Comparison of ENCODE assay signal across 18 cellular contexts in genomic region chr1:247647864-247648263, GRCh38. TPM values are rescaled to one million over a fixed set of nuclear protein-coding genes. Genes with fewer than 3 reads are reported as not detected.
DNase-seq lines count a peak whose midpoint lies in the region; ATAC-seq and TF ChIP-seq lines count a peak whose summit lies in the region.
"Had no signal": no experiment of that assay in that cellular context is flagged by ENCODE, and none has a peak within 500 bp of the region (broad histone marks: within the 10 kb centered on the region; RNA-seq: fewer than 3 reads in every experiment).

No MANE protein-coding gene starts in this region.

- ATAC-seq in body of pancreas (peak; percentile 27), GM19395 (IDR thresholded peaks at IDR 0.05; ENCODE audit: unreplicated experiment) (no peak), GM19452 (IDR thresholded peaks at IDR 0.05; ENCODE audit: unreplicated experiment) (no peak)
- ATAC-seq: lower lobe of right lung; natural killer cell; psoas muscle; stimulated activated naive CD8-positive, alpha-beta T cell treated with anti-CD3 and anti-CD28 coated beads, Interleukin-15, amount 100 ng/mL, for 72 hours had no signal

- H3K36me3 ChIP-seq in body of pancreas (replicated peaks in 1 of 2; ENCODE audit: insufficient read depth in 1 of 2, low read depth in 2 of 2): no peaks in the 10 kb centered on the region
- H3K36me3 ChIP-seq: lower lobe of right lung had no signal

- no peaks in the 10 kb centered on the region for H3K4me1 ChIP-seq in body of pancreas
- H3K4me1 ChIP-seq: lower lobe of right lung, psoas muscle had no signal

- intact Hi-C loops in body of pancreas (cut with DNase I): no loop called here
- intact Hi-C loops in posterior cingulate gyrus (cut with DNase I): no loop called here

- no peaks in the 10 kb centered on the region for H3K9me3 ChIP-seq in body of pancreas
- H3K9me3 ChIP-seq: lower lobe of right lung, psoas muscle had no signal

- no peak overlapping the region for H3K27ac ChIP-seq in body of pancreas
- H3K27ac ChIP-seq: lower lobe of right lung, PC-9, psoas muscle had no signal

- no peak for TF ChIP-seq POLR2A in body of pancreas (IDR thresholded peaks at IDR 0.05)

- DNase-seq in COR-L47 (lab: John Stamatoyannopoulos, UW) (peak; percentile 44), LoVo (ENCODE audit: low spot score) (peak; percentile 22), body of pancreas (peak; percentile 30 to 53 (median 40)), mucosa of gallbladder (ENCODE audit: low spot score) (peak; percentile 19), posterior cingulate gyrus (no peak)
- DNase-seq: activated CD4-positive, alpha-beta memory T cell treated with anti-CD3 and anti-CD28 coated beads, Interleukin-2, amount 10 ng/mL, durations not matched to agents 7 days and 5 days; foreskin fibroblast; lower lobe of right lung; MM.1S; natural killer cell; NCI-H2171 treated with DMSO at 0.1 percent for 48 hours; PC-9; psoas muscle; stimulated activated CD4-positive, alpha-beta T cell treated with anti-CD3 and anti-CD28 coated beads, Interleukin-12 subunit alpha, Interleukin-12 subunit beta, amount 100 ng/mL, for 4 hours; stimulated activated naive CD8-positive, alpha-beta T cell treated with anti-CD3 and anti-CD28 coated beads, Interleukin-15, amount 100 ng/mL, for 72 hours had no signal

- WGBS in body of pancreas, 2 donors: 3 to 5% methylated on average over 2 of the region's 2 CpGs

- TF ChIP-seq CTCF in body of pancreas (IDR thresholded peaks at IDR 0.05): no peak

- no peak overlapping the region for H3K4me3 ChIP-seq in body of pancreas
- H3K4me3 ChIP-seq: lower lobe of right lung, PC-9, psoas muscle had no signal

- no peaks in the 10 kb centered on the region for H3K27me3 ChIP-seq in body of pancreas

RNA-seq across cellular contexts. Expression of gene OR13G1, which starts 31.7 kb away (rescaled TPM):
- total RNA-seq in body of pancreas (not detected), mucosa of gallbladder (not detected)
- total RNA-seq: activated CD4-positive, alpha-beta memory T cell treated with anti-CD3 and anti-CD28 coated beads, Interleukin-2, amount 10 ng/mL, durations not matched to agents 7 days and 5 days; B cell; lower lobe of right lung; natural killer cell; PC-9; psoas muscle had no signal

RNA-seq across cellular contexts. Expression of gene OR2G3, which starts 42.5 kb away (rescaled TPM):
- total RNA-seq in body of pancreas (not detected), mucosa of gallbladder (not detected)
- total RNA-seq: activated CD4-positive, alpha-beta memory T cell treated with anti-CD3 and anti-CD28 coated beads, Interleukin-2, amount 10 ng/mL, durations not matched to agents 7 days and 5 days; B cell; lower lobe of right lung; natural killer cell; PC-9; psoas muscle had no signal

RNA-seq across cellular contexts. Expression of gene OR2G2, which starts 59.7 kb away (rescaled TPM):
- total RNA-seq in body of pancreas: not detected
- total RNA-seq in mucosa of gallbladder: not detected
- total RNA-seq: activated CD4-positive, alpha-beta memory T cell treated with anti-CD3 and anti-CD28 coated beads, Interleukin-2, amount 10 ng/mL, durations not matched to agents 7 days and 5 days; B cell; lower lobe of right lung; natural killer cell; PC-9; psoas muscle had no signal

Comparison
In these comparisons a context has a peak if more than half of its experiments do, and no peak if none do; other contexts are left out.
1. DNase-seq: peak in COR-L47 (single experiment), LoVo (single experiment), body of pancreas (4 of 4) and mucosa of gallbladder (single experiment); none in posterior cingulate gyrus (0 of 10).